11 cellular contexts compared by ENCODE assay signal in the genomic region with DNA sequence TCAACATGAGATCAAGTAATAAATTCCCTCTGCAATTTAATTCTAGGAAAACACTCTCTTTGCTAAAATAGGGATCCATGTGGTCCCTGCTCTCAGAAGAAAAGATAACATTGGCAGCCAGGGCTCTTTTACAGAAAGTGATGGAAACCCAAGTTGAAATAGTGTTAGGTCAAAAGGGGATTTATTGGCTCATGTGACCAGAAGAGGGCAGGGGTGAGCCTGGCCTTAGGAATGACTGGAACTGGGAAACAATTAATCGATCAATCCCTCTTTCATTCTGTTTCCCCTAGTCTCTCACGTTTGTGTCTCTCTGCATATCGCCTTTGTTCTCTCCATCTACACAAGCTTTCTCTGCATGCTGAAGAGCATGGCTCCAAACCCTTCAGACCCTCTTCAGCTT. TPM values are rescaled to one million over a fixed set of nuclear protein-coding genes. Genes with fewer than 3 reads are reported as not detected.
DNase-seq lines count a peak whose midpoint lies in the region; ATAC-seq, FAIRE-seq and TF ChIP-seq lines count a peak whose summit lies in the region.
"Had no signal": no experiment of that assay in that cellular context is flagged by ENCODE, and none has a peak within 500 bp of the region (broad histone marks: within the 10 kb centered on the region; RNA-seq: fewer than 3 reads in every experiment).

No MANE protein-coding gene starts in this region.

- no peaks in the 10 kb centered on the region for H3K36me3 Mint-ChIP-seq in T-helper 2 cell treated with Interferon-gamma antibody and Interleukin-4, amounts not matched to agents 5 μg/mL and 100 μg/mL, for 36 hours (ENCODE audit: low read depth)

- H3K27me3 ChIP-seq in BE2C: no peaks in the 10 kb centered on the region
- H3K27me3 ChIP-seq in prostate gland (replicated peaks; ENCODE audit: insufficient read depth): no peaks in the 10 kb centered on the region
- H3K27me3 ChIP-seq: tibial nerve had no signal

- H3K4me1 Mint-ChIP-seq in T-helper 2 cell treated with Interferon-gamma antibody and Interleukin-4, amounts not matched to agents 5 μg/mL and 100 μg/mL, for 36 hours (ENCODE audit: low read depth): peaks cover 4% of the 10 kb centered on the region

- 83% methylated on average over 3 of the region's 3 CpGs for WGBS in prostate gland

- no peak overlapping the region for H3K4me3 Mint-ChIP-seq in T-helper 2 cell treated with Interferon-gamma antibody and Interleukin-4, amounts not matched to agents 5 μg/mL and 100 μg/mL, for 36 hours

- no peak overlapping the region for H3K4me3 ChIP-seq in BE2C (ENCODE audit: low read depth, low read length)
- no peak overlapping the region for H3K4me3 ChIP-seq in WI38 (ENCODE audit: low read depth, low read length)
- no peak overlapping the region for H3K4me3 ChIP-seq in prostate gland
- H3K4me3 ChIP-seq: tibial nerve had no signal

- no peaks in the 10 kb centered on the region for H3K36me3 ChIP-seq in BE2C
- no peaks in the 10 kb centered on the region for H3K36me3 ChIP-seq in prostate gland
- H3K36me3 ChIP-seq: tibial nerve had no signal

- ATAC-seq in GM21825 (IDR thresholded peaks at IDR 0.05; ENCODE audit: unreplicated experiment): no peak

- no peaks in the 10 kb centered on the region for H3K27me3 Mint-ChIP-seq in T-helper 2 cell treated with Interferon-gamma antibody and Interleukin-4, amounts not matched to agents 5 μg/mL and 100 μg/mL, for 36 hours (ENCODE audit: low read depth)

- TF ChIP-seq POLR2A in prostate gland (IDR thresholded peaks at IDR 0.05): no peak

- H3K9me3 Mint-ChIP-seq in T-helper 2 cell treated with Interferon-gamma antibody and Interleukin-4, amounts not matched to agents 5 μg/mL and 100 μg/mL, for 36 hours: no peaks in the 10 kb centered on the region

- H3K9me3 ChIP-seq in BE2C: no peaks in the 10 kb centered on the region; the same call in 1 of the 2 replicates
- no peaks in the 10 kb centered on the region for H3K9me3 ChIP-seq in prostate gland
- H3K9me3 ChIP-seq: tibial nerve had no signal

- no peak overlapping the region for H3K27ac ChIP-seq in prostate gland
- H3K27ac ChIP-seq: tibial nerve had no signal

- DNase-seq in BE2C (no peak), GM18507 (ENCODE audit: extremely low spot score, insufficient read length, low read depth) (no peak), islet precursor cell (peak; percentile 37), head of caudate nucleus (no peak), prostate gland (ENCODE audit: low spot score) (no peak)
- DNase-seq in T-helper 2 cell treated with Interferon-gamma antibody and Interleukin-4, amounts not matched to agents 5 μg/mL and 100 μg/mL, for 36 hours (ENCODE audit: low spot score): no peak
- DNase-seq: activated CD4-positive, CD25-positive, alpha-beta regulatory T cell; activated gamma-delta T cell had no signal

- peak; percentile 66 for TF ChIP-seq CTCF in BE2C (IDR thresholded peaks at IDR 0.05; ENCODE audit: low read depth, low read length)
- TF ChIP-seq CTCF in WI38 (IDR thresholded peaks at IDR 0.05; ENCODE audit: low read depth, low read length): peak; percentile 20; the same call in 1 of the 2 replicates
- no peak for TF ChIP-seq CTCF in prostate gland (IDR thresholded peaks at IDR 0.05)

- intact Hi-C loops in head of caudate nucleus (cut with DNase I) (no loop called here), prostate gland (cut with DNase I) (loop anchor here (10.0 kb wide), 1 partner anchor 189 kb away; no protein-coding TSS in a partner anchor)

- FAIRE-seq in GM18507 (lab: Jason Lieb, UNC): peak; percentile 59

- no peak overlapping the region for H3K27ac Mint-ChIP-seq in T-helper 2 cell treated with Interferon-gamma antibody and Interleukin-4, amounts not matched to agents 5 μg/mL and 100 μg/mL, for 36 hours

- no peaks in the 10 kb centered on the region for H3K4me1 ChIP-seq in BE2C
- H3K4me1 ChIP-seq in prostate gland (replicated peaks): no peaks in the 10 kb centered on the region

RNA-seq across cellular contexts. Expression of a gene that starts 58.3 kb away (rescaled TPM):
- polyA plus RNA-seq in BE2C (2012; ENCODE audit: insufficient read depth, insufficient read length, low read depth): 28.7 TPM
- 10 to 100 TPM; 42.5 to 88.8 TPM for total RNA-seq in prostate gland

Comparison
In these comparisons a context has a peak if more than half of its experiments do, and no peak if none do; other contexts are left out.
1. CTCF ChIP-seq: peak in BE2C (single experiment) and WI38 (single experiment); none in prostate gland (0 of 4).